Comparison of ENCODE assay signal across 34 cellular contexts in the genomic region with DNA sequence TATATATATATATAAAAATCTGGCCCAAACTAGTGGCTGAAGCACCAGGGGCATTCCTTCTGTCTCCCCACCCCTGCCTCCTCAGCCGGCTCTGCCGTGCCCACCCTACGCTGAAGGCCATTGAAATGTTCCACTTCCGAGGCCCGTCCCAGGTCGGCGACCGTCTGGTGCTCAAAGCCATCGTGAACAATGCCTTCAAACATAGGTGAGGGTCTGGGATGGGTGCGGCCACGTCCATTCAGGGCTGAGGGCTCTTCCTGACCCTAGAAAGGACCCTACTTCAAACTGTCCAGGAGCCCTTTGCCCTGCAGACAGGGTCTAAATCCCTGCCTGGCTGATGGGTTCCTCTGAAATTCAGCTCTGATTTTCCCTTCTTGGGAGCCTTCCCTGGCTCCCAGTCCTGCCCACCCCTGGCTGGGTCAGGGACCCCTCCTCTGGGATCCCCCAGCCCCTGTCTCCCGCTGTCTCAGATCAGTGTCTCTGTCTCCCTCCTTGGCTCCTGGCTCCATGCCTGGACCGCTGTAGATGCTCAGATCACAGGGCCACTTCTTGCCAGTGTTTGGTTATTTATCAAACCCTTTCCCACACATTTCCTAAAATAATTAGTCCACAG. TPM values are rescaled to one million over a fixed set of nuclear protein-coding genes. Genes with fewer than 3 reads are reported as not detected.
"Had no signal": no experiment of that assay in that cellular context is flagged by ENCODE, and none has a peak within 500 bp of the region (broad histone marks: within the 10 kb centered on the region; RNA-seq: fewer than 3 reads in every experiment).

No MANE protein-coding gene starts in this region.

- H3K4me2 ChIP-seq: SK-N-SH had no signal

- DNase-seq: activated CD4-positive, alpha-beta T cell treated with anti-CD3 and anti-CD28 coated beads for 36 hours; activated CD4-positive, alpha-beta T cell treated with anti-CD3 and anti-CD28 coated beads, Interleukin-2, amount 10 ng/mL, durations not matched to agents 7 days and 5 days; activated CD4-positive, alpha-beta T cell treated with anti-CD3 and anti-CD28 coated beads, Interleukin-2, amount 50 U/mL, for 48 hours; activated CD8-positive, alpha-beta T cell treated with anti-CD3 and anti-CD28 coated beads, Interleukin-2, amount 10 ng/mL, durations not matched to agents 7 days and 5 days; activated gamma-delta T cell; activated naive CD4-positive, alpha-beta T cell treated with Interleukin-2 at 50 U/mL for 16 hours; activated naive CD8-positive, alpha-beta T cell treated with anti-CD3 and anti-CD28 coated beads, Interleukin-2, amount 10 ng/mL, durations not matched to agents 7 days and 5 days; activated T-cell treated with anti-CD3 and anti-CD28 coated beads, Interleukin-2, amount 50 U/mL, for 24 hours; body of pancreas; NCI-H1048; NCI-H1105 treated with DMSO at 0.1 percent for 48 hours; NCI-H1436; NCI-H1694; NCI-H1930; NCI-H2081 treated with DMSO at 0.1 percent for 48 hours; NCI-H226; NCI-H524 treated with DMSO at 0.1 percent for 48 hours; SHP77 treated with DMSO at 0.1 percent for 48 hours; SK-N-SH had no signal

- H3K4me1 ChIP-seq: breast epithelium, SJSA1 had no signal

- H3K9ac ChIP-seq: SK-N-SH had no signal

- H3K36me3 Mint-ChIP-seq: activated naive CD4-positive, alpha-beta T cell treated with anti-CD3 and anti-CD28 coated beads, Interleukin-2, amount 50 U/mL, for 24 hours; activated naive CD8-positive, alpha-beta T cell treated with anti-CD3 and anti-CD28 coated beads, Interleukin-2, amount 10 ng/mL, durations not matched to agents 7 days and 5 days; WTC11 had no signal

- H3K36me3 ChIP-seq: breast epithelium, SJSA1 had no signal

- H3K4me3 ChIP-seq: body of pancreas, breast epithelium, K562, SJSA1 had no signal

- H3K27me3 Mint-ChIP-seq: activated CD4-positive, alpha-beta T cell treated with anti-CD3 and anti-CD28 coated beads for 36 hours; activated CD4-positive, alpha-beta T cell treated with anti-CD3 and anti-CD28 coated beads, Interleukin-2, amount 10 ng/mL, durations not matched to agents 7 days and 5 days; activated naive CD4-positive, alpha-beta T cell treated with anti-CD3 and anti-CD28 coated beads, Interleukin-2, amount 50 U/mL, for 24 hours; activated naive CD8-positive, alpha-beta T cell treated with anti-CD3 and anti-CD28 coated beads, Interleukin-2, amount 10 ng/mL, durations not matched to agents 7 days and 5 days; activated T-cell treated with anti-CD3 and anti-CD28 coated beads, Interleukin-2, amount 50 U/mL, for 24 hours had no signal

- H3K27ac Mint-ChIP-seq: activated CD4-positive, alpha-beta T cell treated with anti-CD3 and anti-CD28 coated beads for 36 hours; activated CD4-positive, alpha-beta T cell treated with anti-CD3 and anti-CD28 coated beads, Interleukin-2, amount 10 ng/mL, durations not matched to agents 7 days and 5 days; activated CD8-positive, alpha-beta T cell treated with anti-CD3 and anti-CD28 coated beads, Interleukin-2, amount 10 ng/mL, durations not matched to agents 7 days and 5 days; activated naive CD4-positive, alpha-beta T cell treated with anti-CD3 and anti-CD28 coated beads, Interleukin-2, amount 50 U/mL, for 24 hours; activated naive CD8-positive, alpha-beta T cell treated with anti-CD3 and anti-CD28 coated beads, Interleukin-2, amount 10 ng/mL, durations not matched to agents 7 days and 5 days; activated T-cell treated with anti-CD3 and anti-CD28 coated beads, Interleukin-2, amount 50 U/mL, for 24 hours; activated T-helper 2 cell treated with anti-CD3 and anti-CD28 coated beads, Interferon-gamma antibody, Interleukin-2, Interleukin-4, amounts not matched to agents 10 μg/mL and 5 μg/mL and 100 μg/mL, durations not matched to agents 14 hours and 24 hours and 36 hours; T-helper 1 cell treated with Interleukin-12 subunit alpha and Interleukin-12 subunit beta and Interleukin-4 antibody, amounts not matched to agents 30 μg/mL and 1 μg/mL, for 36 hours; T-helper 2 cell treated with Interferon-gamma antibody and Interleukin-4, amounts not matched to agents 5 μg/mL and 100 μg/mL, for 36 hours; WTC11 had no signal

- ATAC-seq: activated CD4-positive, alpha-beta T cell treated with anti-CD3 and anti-CD28 coated beads for 36 hours; activated CD4-positive, CD25-positive, alpha-beta regulatory T cell treated with anti-CD3 and anti-CD28 coated beads, Interleukin-2, amount 50 U/mL, for 24 hours; activated CD8-positive, alpha-beta T cell treated with anti-CD3 and anti-CD28 coated beads, Interleukin-2, amount 10 ng/mL, durations not matched to agents 7 days and 5 days; body of pancreas; K562; Panc1; WTC11 had no signal

- H3K27ac ChIP-seq: body of pancreas, breast epithelium, SJSA1 had no signal

- FAIRE-seq: astrocyte, K562, TTC549 had no signal

- H3K9me3 Mint-ChIP-seq: activated CD4-positive, alpha-beta T cell treated with anti-CD3 and anti-CD28 coated beads, Interleukin-2, amount 10 ng/mL, durations not matched to agents 7 days and 5 days; activated naive CD4-positive, alpha-beta T cell treated with anti-CD3 and anti-CD28 coated beads, Interleukin-2, amount 50 U/mL, for 24 hours; activated naive CD8-positive, alpha-beta T cell treated with anti-CD3 and anti-CD28 coated beads, Interleukin-2, amount 10 ng/mL, durations not matched to agents 7 days and 5 days; activated T-cell treated with anti-CD3 and anti-CD28 coated beads, Interleukin-2, amount 50 U/mL, for 24 hours; activated T-helper 2 cell treated with anti-CD3 and anti-CD28 coated beads, Interferon-gamma antibody, Interleukin-2, Interleukin-4, amounts not matched to agents 10 μg/mL and 5 μg/mL and 100 μg/mL, durations not matched to agents 14 hours and 24 hours and 36 hours; T-helper 1 cell treated with Interleukin-12 subunit alpha and Interleukin-12 subunit beta and Interleukin-4 antibody, amounts not matched to agents 30 μg/mL and 1 μg/mL, for 36 hours; T-helper 2 cell treated with Interferon-gamma antibody and Interleukin-4, amounts not matched to agents 5 μg/mL and 100 μg/mL, for 36 hours; WTC11 had no signal

- H3K4me3 Mint-ChIP-seq: activated CD4-positive, alpha-beta T cell treated with anti-CD3 and anti-CD28 coated beads for 36 hours; activated CD4-positive, alpha-beta T cell treated with anti-CD3 and anti-CD28 coated beads, Interleukin-2, amount 10 ng/mL, durations not matched to agents 7 days and 5 days; activated CD8-positive, alpha-beta T cell treated with anti-CD3 and anti-CD28 coated beads, Interleukin-2, amount 10 ng/mL, durations not matched to agents 7 days and 5 days; activated naive CD4-positive, alpha-beta T cell treated with anti-CD3 and anti-CD28 coated beads, Interleukin-2, amount 50 U/mL, for 24 hours; activated naive CD8-positive, alpha-beta T cell treated with anti-CD3 and anti-CD28 coated beads, Interleukin-2, amount 10 ng/mL, durations not matched to agents 7 days and 5 days; activated T-cell treated with anti-CD3 and anti-CD28 coated beads, Interleukin-2, amount 50 U/mL, for 24 hours; T-helper 1 cell treated with Interleukin-12 subunit alpha and Interleukin-12 subunit beta and Interleukin-4 antibody, amounts not matched to agents 30 μg/mL and 1 μg/mL, for 36 hours; T-helper 2 cell treated with Interferon-gamma antibody and Interleukin-4, amounts not matched to agents 5 μg/mL and 100 μg/mL, for 36 hours; WTC11 had no signal

- H3K27me3 ChIP-seq: body of pancreas, breast epithelium, SJSA1 had no signal

- H3K9me3 ChIP-seq: body of pancreas, breast epithelium, SJSA1, SK-N-SH had no signal

RNA-seq across cellular contexts. Expression of gene FAM151A, which starts 24.0 kb away (rescaled TPM):
- total RNA-seq: activated CD4-positive, alpha-beta T cell treated with anti-CD3 and anti-CD28 coated beads for 36 hours; activated CD4-positive, alpha-beta T cell treated with anti-CD3 and anti-CD28 coated beads, Interleukin-2, amount 10 ng/mL, durations not matched to agents 7 days and 5 days; activated CD8-positive, alpha-beta T cell treated with anti-CD3 and anti-CD28 coated beads, Interleukin-2, amount 10 ng/mL, durations not matched to agents 7 days and 5 days; activated naive CD8-positive, alpha-beta T cell treated with anti-CD3 and anti-CD28 coated beads, Interleukin-2, amount 10 ng/mL, durations not matched to agents 7 days and 5 days; activated T-helper 2 cell treated with anti-CD3 and anti-CD28 coated beads, Interferon-gamma antibody, Interleukin-2, Interleukin-4, amounts not matched to agents 10 μg/mL and 5 μg/mL and 100 μg/mL, durations not matched to agents 14 hours and 24 hours and 36 hours; astrocyte; body of pancreas; K562; MCF 10A; NCI-H460; RPMI7951; SJSA1 had no signal
- polyA plus RNA-seq: K562, SK-N-SH had no signal

RNA-seq across cellular contexts. Expression of gene MROH7, which starts 42.3 kb away (rescaled TPM):
- total RNA-seq: activated CD8-positive, alpha-beta T cell treated with anti-CD3 and anti-CD28 coated beads, Interleukin-2, amount 10 ng/mL, durations not matched to agents 7 days and 5 days; astrocyte; K562; MCF 10A; NCI-H460; RPMI7951; SJSA1 had no signal
- polyA plus RNA-seq: K562 had no signal
